In genomic region chr1:8154621-8155052, GRCh38 we compare ENCODE assay signal across 9 cellular contexts.
A peak's percentile ranks its signal among the peaks of the same experiment; 100 is the strongest.
DNase-seq lines count a peak whose midpoint lies in the region; ATAC-seq, FAIRE-seq and TF ChIP-seq lines count a peak whose summit lies in the region.
"Had no signal": no experiment of that assay in that cellular context is flagged by ENCODE, and none has a peak within 500 bp of the region (broad histone marks: within the 10 kb centered on the region; RNA-seq: fewer than 3 reads in every experiment).

No MANE protein-coding gene starts in this region.

- H3K4me1 ChIP-seq in GM12878 (ENCODE audit: control insufficient read depth, insufficient read depth, low read length) = peaks cover 7% of the 10 kb centered on the region
- peaks cover 20% of the 10 kb centered on the region for H3K4me1 ChIP-seq in effector memory CD4-positive, alpha-beta T cell (ENCODE audit: control insufficient read depth, insufficient read depth, low read length, poor library complexity, severe bottlenecking)

- in situ Hi-C loops in GM12878 (cut with MboI) = no loop called here

- H3K9me3 ChIP-seq in GM12878 (replicated peaks; ENCODE audit: control insufficient read depth, insufficient read depth, low read length) = no peaks in the 10 kb centered on the region; the same call in 2 of the 3 replicates
- no peaks in the 10 kb centered on the region for H3K9me3 ChIP-seq in effector memory CD4-positive, alpha-beta T cell (ENCODE audit: control insufficient read depth, low read length)

- peak; percentile 47 for DNase-seq in COR-L47 (lab: John Stamatoyannopoulos, UW)
- DNase-seq in NCI-H1105 treated with DMSO at 0.1 percent for 48 hours (lab: John Stamatoyannopoulos, UW) = peak; percentile 25
- DNase-seq in GM12878 (ENCODE audit: low read depth, low spot score) = no peak
- DNase-seq in medulla oblongata (ENCODE audit: extremely low spot score) = peak; percentile 62
- no peak for DNase-seq in CD1c-positive myeloid dendritic cell (ENCODE audit: extremely low spot score)
- DNase-seq in effector memory CD4-positive, alpha-beta T cell = no peak

- WGBS in GM12878 (ENCODE audit: insufficient coverage, insufficient replicate concordance, low lambda C conversion rate, missing lambda C conversion rate) = 44% methylated on average over 15 of the region's 15 CpGs

- H3K4me2 ChIP-seq in GM12878 (ENCODE audit: control insufficient read depth, insufficient read depth) = no peak overlapping the region

- RAD21 ChIA-PET in GM12878 (lab: Charles Lee; ENCODE audit: unreplicated experiment) = interaction anchor here (2.0 kb wide), 1 partner anchor 13 kb away, joined by 10 read pairs; no protein-coding TSS in a partner anchor

- CTCF ChIA-PET in GM12878 (lab: Yijun Ruan, JAX) = interaction anchor here (0.6 kb wide), 1 partner anchor 15 kb away, joined by 3 read pairs; no protein-coding TSS in a partner anchor

- no peak for FAIRE-seq in GM12878 (lab: Jason Lieb, UNC)

- no peak overlapping the region for H2AFZ ChIP-seq in GM12878 (ENCODE audit: control insufficient read depth, low read depth, low read length)

- H3K36me3 ChIP-seq in GM12878 (ENCODE audit: control insufficient read depth in 2 of 2, insufficient read depth in 2 of 2, low read length in 1 of 2) = no peaks in the 10 kb centered on the region
- no peaks in the 10 kb centered on the region for H3K36me3 ChIP-seq in effector memory CD4-positive, alpha-beta T cell (ENCODE audit: control insufficient read depth, insufficient read depth, low read length)

- BruUV-seq in GM12878 (replicated peaks; lab: Mats Ljungman, UMichigan) = no TSS peak

- POLR2A ChIA-PET in GM12878 (lab: Charles Lee) = no interaction called here

- no peak for TF ChIP-seq CTCF in GM12878 (IDR thresholded peaks at IDR 0.05 in 2 of 3, conservative IDR thresholded peaks at IDR 0.05 in 1 of 3; ENCODE audit: control insufficient read depth in 2 of 3, extremely low read depth in 1 of 3, insufficient read depth in 1 of 3, low read depth in 3 of 3, low read length in 3 of 3)

- no peaks in the 10 kb centered on the region for H4K20me1 ChIP-seq in GM12878 (ENCODE audit: control insufficient read depth, insufficient read depth)

- H3K79me2 ChIP-seq in GM12878 (ENCODE audit: control insufficient read depth, insufficient read depth, low read length) = no peaks in the 10 kb centered on the region

- intact Hi-C loops in GM12878 (cut with micrococcal nuclease; ENCODE audit: unreplicated experiment) = no loop called here

- no peaks in the 10 kb centered on the region for H3K27me3 ChIP-seq in GM12878 (replicated peaks in 1 of 2; ENCODE audit: control insufficient read depth in 2 of 2, insufficient read depth in 2 of 2, low read length in 1 of 2)
- no peaks in the 10 kb centered on the region for H3K27me3 ChIP-seq in effector memory CD4-positive, alpha-beta T cell (replicated peaks; ENCODE audit: control insufficient read depth, insufficient read depth, low read length, poor library complexity, severe bottlenecking)

- H3K27ac ChIP-seq in GM12878 (ENCODE audit: control insufficient read depth, insufficient read depth) = no peak overlapping the region
- no peak overlapping the region for H3K27ac ChIP-seq in effector memory CD4-positive, alpha-beta T cell (ENCODE audit: insufficient read depth, low read length, poor library complexity, severe bottlenecking)
- H3K27ac ChIP-seq: C4-2B had no signal

- TF ChIP-seq RAD21 in GM12878 (IDR thresholded peaks at IDR 0.05; ENCODE audit: insufficient read depth, low read depth, low read length) = no peak

- no peak overlapping the region for H3K4me3 ChIP-seq in GM12878
- H3K4me3 ChIP-seq in effector memory CD4-positive, alpha-beta T cell (ENCODE audit: insufficient read depth, low read depth, low read length, poor library complexity, severe bottlenecking) = no peak overlapping the region

- no peak overlapping the region for H3K9ac ChIP-seq in GM12878 (ENCODE audit: control insufficient read depth, insufficient read depth, low read length)

- TF ChIP-seq EP300 in GM12878 (IDR thresholded peaks at IDR 0.05; ENCODE audit: borderline replicate concordance in 1 of 2, control insufficient read depth in 1 of 2, low read depth in 2 of 2, low read length in 2 of 2) = no peak

- SMC1A ChIA-PET in GM12878 (lab: Charles Lee; ENCODE audit: uncharacterized antibody, unreplicated experiment) = interaction anchor here (0.6 to 1.5 kb wide), 4 partner anchors 12 to 46 kb away, joined by 3 to 9 read pairs (median 4); no protein-coding TSS in a partner anchor

- TF ChIP-seq POLR2A in GM12878 (IDR thresholded peaks at IDR 0.05; ENCODE audit: low read depth, low read length) = no peak

- ATAC-seq in GM12878 (no peak), HG03139 (IDR thresholded peaks at IDR 0.05; ENCODE audit: unreplicated experiment) (no peak), HG03442 (IDR thresholded peaks at IDR 0.05; ENCODE audit: unreplicated experiment) (no peak)

TF ChIP-seq in GM12878, 131 proteins besides CTCF, POLR2A, EP300 and RAD21:
- TF ChIP-seq CBFB (IDR thresholded peaks at IDR 0.05; ENCODE audit: low read depth) (no peak), SMC3 (IDR thresholded peaks at IDR 0.05; ENCODE audit: borderline replicate concordance, low read length) (no peak), CHD2 (IDR thresholded peaks at IDR 0.05; ENCODE audit: borderline replicate concordance, low read depth, low read length) (no peak), BACH1 (IDR thresholded peaks at IDR 0.05; ENCODE audit: borderline replicate concordance) (no peak), ZNF274 (IDR thresholded peaks at IDR 0.05; ENCODE audit: insufficient read depth, insufficient read length) (no peak), POLR2AphosphoS2 (IDR thresholded peaks at IDR 0.05; ENCODE audit: low read depth, low read length) (no peak), ZBED1 (IDR thresholded peaks at IDR 0.05; ENCODE audit: borderline replicate concordance) (no peak), PBX3 (IDR thresholded peaks at IDR 0.05; ENCODE audit: insufficient replicate concordance, low read depth, low read length) (peak; percentile 78)
TF ChIP-seq in GM12878: peak in this region for 1.

Comparison
In these comparisons a context has a peak if more than half of its experiments do, and no peak if none do; other contexts are left out.
1. DNase-seq: peak in COR-L47 (single experiment), NCI-H1105 treated with DMSO at 0.1 percent for 48 hours (single experiment) and medulla oblongata (single experiment); none in GM12878 (single experiment), CD1c-positive myeloid dendritic cell (single experiment) and effector memory CD4-positive, alpha-beta T cell (0 of 3).